10 cellular contexts compared by ENCODE assay signal in the genomic region with DNA sequence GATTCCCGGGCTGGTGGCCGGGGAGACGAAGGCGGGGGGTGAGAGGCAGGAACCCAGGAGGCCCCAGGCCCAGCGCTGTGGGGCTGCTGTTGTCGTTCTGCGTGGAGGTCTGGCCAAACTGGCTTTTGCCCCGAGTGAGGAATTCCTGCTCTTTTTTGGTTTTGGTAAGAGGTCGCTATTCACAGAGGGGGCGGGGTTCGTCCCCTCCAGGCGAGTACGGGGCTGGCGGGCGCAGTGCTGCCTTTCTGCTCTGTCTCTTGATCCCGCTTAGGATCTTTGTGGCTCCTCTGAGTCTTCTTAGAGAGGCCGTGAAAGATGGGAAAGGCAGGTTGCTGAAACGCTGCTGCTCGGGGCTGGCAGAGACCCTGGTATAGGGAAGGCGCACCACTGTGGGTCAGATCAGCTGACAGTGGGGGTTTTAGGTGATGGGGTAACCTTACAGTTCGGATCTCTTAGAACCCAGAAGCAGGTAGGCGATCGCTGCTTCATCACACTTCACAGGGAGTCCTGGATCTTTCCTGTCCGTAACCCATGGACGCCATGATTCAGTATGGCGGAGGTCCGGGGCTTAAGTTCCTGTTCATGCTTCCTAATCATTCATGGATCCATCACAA.
DNase-seq lines count a peak whose midpoint lies in the region; ATAC-seq and TF ChIP-seq lines count a peak whose summit lies in the region.
"Had no signal": no experiment of that assay in that cellular context is flagged by ENCODE, and none has a peak within 500 bp of the region (broad histone marks: within the 10 kb centered on the region; RNA-seq: fewer than 3 reads in every experiment).

No MANE protein-coding gene starts in this region.

- H3K27ac ChIP-seq in left ventricle myocardium inferior (replicated peaks): no peak overlapping the region

- TF ChIP-seq CTCF in activated CD8-positive, alpha-beta T cell treated with anti-CD3 and anti-CD28 coated beads for 36 hours (IDR thresholded peaks at IDR 0.05): no peak
- TF ChIP-seq CTCF in left ventricle myocardium inferior (IDR thresholded peaks at IDR 0.05; ENCODE audit: borderline replicate concordance): no peak

- H3K9me3 ChIP-seq in left ventricle myocardium inferior (replicated peaks): peaks cover 4% of the 10 kb centered on the region

- CTCF ChIA-PET in activated CD8-positive, alpha-beta T cell treated with anti-CD3 and anti-CD28 coated beads for 36 hours (lab: Charles Lee): interaction anchor here (0.8 to 0.9 kb wide), 2 partner anchors 9 to 13 kb away, joined by 3 read pairs; no protein-coding TSS in a partner anchor

- POLR2A ChIA-PET in activated CD8-positive, alpha-beta T cell treated with anti-CD3 and anti-CD28 coated beads for 36 hours (lab: Charles Lee): no interaction called here

- intact Hi-C loops in activated CD8-positive, alpha-beta T cell treated with anti-CD3 and anti-CD28 coated beads for 36 hours (cut with micrococcal nuclease): no loop called here
- intact Hi-C loops in left ventricle myocardium inferior (cut with micrococcal nuclease): no loop called here

- peaks cover 31% of the 10 kb centered on the region for H3K27me3 ChIP-seq in left ventricle myocardium inferior (ENCODE audit: low read depth)

- DNase-seq in activated CD8-positive, alpha-beta T cell treated with anti-CD3 and anti-CD28 coated beads for 36 hours: no peak
- DNase-seq in left ventricle myocardium inferior (no peak), COLO829 (ENCODE audit: low spot score) (no peak), hepatic stellate cell (ENCODE audit: low spot score) (no peak)
- DNase-seq: NCI-H446 treated with DMSO at 0.1 percent for 48 hours had no signal

- H3K27me3 Mint-ChIP-seq in activated CD8-positive, alpha-beta T cell treated with anti-CD3 and anti-CD28 coated beads for 36 hours: peaks cover 3% of the 10 kb centered on the region
- H3K27me3 Mint-ChIP-seq in stimulated activated memory B cell treated with anti-CD40 and anti-IgM and Interleukin-4, amounts not matched to agents 10 μg/mL and 1 μg/mL and 100 μg/mL, for 72 hours: peaks cover 29% of the 10 kb centered on the region

- H3K4me1 Mint-ChIP-seq in activated CD8-positive, alpha-beta T cell treated with anti-CD3 and anti-CD28 coated beads for 36 hours (ENCODE audit: low read depth): peaks cover 6% of the 10 kb centered on the region
- peaks cover 31% of the 10 kb centered on the region for H3K4me1 Mint-ChIP-seq in stimulated activated memory B cell treated with anti-CD40 and anti-IgM and Interleukin-4, amounts not matched to agents 10 μg/mL and 1 μg/mL and 100 μg/mL, for 72 hours
- H3K4me1 Mint-ChIP-seq: nephron had no signal

- H3K4me1 ChIP-seq in left ventricle myocardium inferior: peaks cover 13% of the 10 kb centered on the region

- H3K4me3 ChIP-seq in left ventricle myocardium inferior: peak overlapping the region; percentile 68

- H3K9me3 Mint-ChIP-seq in activated CD8-positive, alpha-beta T cell treated with anti-CD3 and anti-CD28 coated beads for 36 hours: peaks cover 5% of the 10 kb centered on the region
- no peaks in the 10 kb centered on the region for H3K9me3 Mint-ChIP-seq in stimulated activated memory B cell treated with anti-CD40 and anti-IgM and Interleukin-4, amounts not matched to agents 10 μg/mL and 1 μg/mL and 100 μg/mL, for 72 hours

- H3K27ac Mint-ChIP-seq in activated CD8-positive, alpha-beta T cell treated with anti-CD3 and anti-CD28 coated beads for 36 hours: no peak overlapping the region
- peak overlapping the region; percentile 91 for H3K27ac Mint-ChIP-seq in stimulated activated memory B cell treated with anti-CD40 and anti-IgM and Interleukin-4, amounts not matched to agents 10 μg/mL and 1 μg/mL and 100 μg/mL, for 72 hours
- H3K27ac Mint-ChIP-seq: nephron had no signal

- no peaks in the 10 kb centered on the region for H3K36me3 ChIP-seq in left ventricle myocardium inferior

- ATAC-seq in GM19395 (IDR thresholded peaks at IDR 0.05; ENCODE audit: unreplicated experiment) (peak; percentile 5), GM18873 (IDR thresholded peaks at IDR 0.05; ENCODE audit: low FRiP score, unreplicated experiment) (no peak), GM18861 (IDR thresholded peaks at IDR 0.05; ENCODE audit: unreplicated experiment) (no peak)
- peak; percentile 18 for ATAC-seq in activated CD8-positive, alpha-beta T cell treated with anti-CD3 and anti-CD28 coated beads for 36 hours
- no peak for ATAC-seq in stimulated activated memory B cell treated with anti-CD40 and anti-IgM and Interleukin-4, amounts not matched to agents 10 μg/mL and 1 μg/mL and 100 μg/mL, for 72 hours

- H3K4me3 Mint-ChIP-seq in activated CD8-positive, alpha-beta T cell treated with anti-CD3 and anti-CD28 coated beads for 36 hours: peak overlapping the region; percentile 71
- peak overlapping the region; percentile 89 for H3K4me3 Mint-ChIP-seq in stimulated activated memory B cell treated with anti-CD40 and anti-IgM and Interleukin-4, amounts not matched to agents 10 μg/mL and 1 μg/mL and 100 μg/mL, for 72 hours
- H3K4me3 Mint-ChIP-seq: nephron had no signal

- no peaks in the 10 kb centered on the region for H3K36me3 Mint-ChIP-seq in activated CD8-positive, alpha-beta T cell treated with anti-CD3 and anti-CD28 coated beads for 36 hours (ENCODE audit: low read depth)
- H3K36me3 Mint-ChIP-seq in stimulated activated memory B cell treated with anti-CD40 and anti-IgM and Interleukin-4, amounts not matched to agents 10 μg/mL and 1 μg/mL and 100 μg/mL, for 72 hours: no peaks in the 10 kb centered on the region

Comparison
In these comparisons a context has a peak if more than half of its experiments do, and no peak if none do; other contexts are left out.
1. ATAC-seq: peak in GM19395 (single experiment) and activated CD8-positive, alpha-beta T cell treated with anti-CD3 and anti-CD28 coated beads for 36 hours (single experiment); none in stimulated activated memory B cell treated with anti-CD40 and anti-IgM and Interleukin-4, amounts not matched to agents 10 μg/mL and 1 μg/mL and 100 μg/mL, for 72 hours (single experiment), GM18873 (single experiment) and GM18861 (single experiment).